Comparison of ENCODE assay signal across 19 cellular contexts in the genomic region with DNA sequence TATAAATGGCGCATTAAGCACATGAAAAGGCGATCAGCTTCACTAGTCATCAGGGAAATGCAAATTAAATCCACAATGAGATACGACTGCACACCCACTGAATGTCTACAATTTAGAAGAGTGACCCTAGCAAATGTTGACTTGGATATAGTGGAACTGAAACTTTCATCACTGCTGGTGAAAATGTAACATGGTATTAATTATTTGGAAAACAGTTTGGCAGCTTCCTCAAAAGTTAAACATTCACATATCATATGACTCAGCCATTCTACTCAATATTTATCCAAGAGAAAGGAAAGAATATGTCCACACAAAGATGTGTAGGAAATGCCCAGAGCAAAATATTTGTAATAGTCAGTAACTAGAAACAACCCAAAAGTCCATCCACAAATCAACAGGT.
A peak's percentile ranks its signal among the peaks of the same experiment; 100 is the strongest.
DNase-seq lines count a peak whose midpoint lies in the region; ATAC-seq and TF ChIP-seq lines count a peak whose summit lies in the region.
"Had no signal": no experiment of that assay in that cellular context is flagged by ENCODE, and none has a peak within 500 bp of the region (broad histone marks: within the 10 kb centered on the region; RNA-seq: fewer than 3 reads in every experiment).

No MANE protein-coding gene starts in this region.

- H3K9me3 ChIP-seq in A673 (ENCODE audit: low read depth, low read length, poor library complexity, severe bottlenecking) = no peaks in the 10 kb centered on the region
- H3K9me3 ChIP-seq in HEK293 (ENCODE audit: control insufficient read depth, insufficient read depth, low read depth, low read length) = no peaks in the 10 kb centered on the region
- H3K9me3 ChIP-seq in adipocyte (ENCODE audit: control insufficient read depth, low read length) = no peaks in the 10 kb centered on the region
- H3K9me3 ChIP-seq in CD4-positive, alpha-beta T cell (ENCODE audit: control insufficient read depth, low read length) = no peaks in the 10 kb centered on the region
- H3K9me3 ChIP-seq: Caco-2, left ventricle myocardium inferior, spleen had no signal

- H3K27me3 Mint-ChIP-seq in CD4-positive, alpha-beta T cell = no peaks in the 10 kb centered on the region
- H3K27me3 Mint-ChIP-seq: stimulated activated memory B cell treated with anti-CD40 and anti-IgM and Interleukin-4, amounts not matched to agents 10 μg/mL and 1 μg/mL and 100 μg/mL, for 72 hours; type B pancreatic cell had no signal

- ATAC-seq in CD4-positive, alpha-beta T cell (ENCODE audit: poor library complexity) = no peak
- no peak for ATAC-seq in GM19023 (IDR thresholded peaks at IDR 0.05; ENCODE audit: unreplicated experiment)
- ATAC-seq: GM23338; stimulated activated memory B cell treated with anti-CD40 and anti-IgM and Interleukin-4, amounts not matched to agents 10 μg/mL and 1 μg/mL and 100 μg/mL, for 72 hours had no signal

- peaks cover 2% of the 10 kb centered on the region for H3K9me3 Mint-ChIP-seq in CD4-positive, alpha-beta T cell

- H3K4me3 Mint-ChIP-seq in CD4-positive, alpha-beta T cell = no peak overlapping the region
- H3K4me3 Mint-ChIP-seq: GM23338; stimulated activated memory B cell treated with anti-CD40 and anti-IgM and Interleukin-4, amounts not matched to agents 10 μg/mL and 1 μg/mL and 100 μg/mL, for 72 hours; type B pancreatic cell had no signal

- CTCF ChIA-PET in A673 (lab: Charles Lee) (interaction anchor here (0.6 kb wide), 1 partner anchor 408 kb away, joined by 3 read pairs; no protein-coding TSS in a partner anchor), HEK293 (lab: Yijun Ruan, JAX) (no interaction called here)
- CTCF ChIA-PET in CD4-positive, alpha-beta T cell (lab: Charles Lee) = no interaction called here

- POLR2A ChIA-PET in A673 (lab: Charles Lee; ENCODE audit: low non-redundant PET) (no interaction called here), HEK293 (lab: Yijun Ruan, JAX) (no interaction called here)
- POLR2A ChIA-PET in CD4-positive, alpha-beta T cell (lab: Charles Lee) = no interaction called here

- peak; percentile 80 for DNase-seq in A673 (ENCODE audit: low spot score)
- peak; percentile 65 for DNase-seq in adipocyte (ENCODE audit: low read depth)
- DNase-seq in fibroblast of the conjunctiva (ENCODE audit: low read depth) = peak; percentile 63
- no peak for DNase-seq in NCI-H345 treated with DMSO at 0.1 percent for 48 hours (lab: John Stamatoyannopoulos, UW; ENCODE audit: unreplicated experiment)
- DNase-seq in CD4-positive, alpha-beta T cell = no peak
- DNase-seq in GM19240 (ENCODE audit: insufficient read length, low spot score) = no peak
- DNase-seq: activated CD8-positive, alpha-beta memory T cell treated with anti-CD3 and anti-CD28 coated beads for 24 hours; amniotic stem cell; Caco-2; left ventricle myocardium inferior; NCI-H187; NCI-H510A treated with DMSO at 0.1 percent for 48 hours; spleen; SW 1271 had no signal

- intact Hi-C loops in A673 (cut with micrococcal nuclease; ENCODE audit: unreplicated experiment) = loop anchor here (2.0 to 10.0 kb wide), 4 partner anchors 87 to 403 kb away; no protein-coding TSS in a partner anchor
- intact Hi-C loops in CD4-positive, alpha-beta T cell (cut with DNase I, micrococcal nuclease) = no loop called here

- H3K4me3 ChIP-seq in A673 (ENCODE audit: low read depth, low read length, poor library complexity, severe bottlenecking) (no peak overlapping the region), HEK293 (ENCODE audit: low read depth, low read length) (no peak overlapping the region), adipocyte (ENCODE audit: low read length) (peak overlapping the region; percentile 29)
- H3K4me3 ChIP-seq: GM23338, left ventricle myocardium inferior, spleen had no signal

- H3K27me3 ChIP-seq in A673 (replicated peaks; ENCODE audit: insufficient read depth, low read depth, low read length, poor library complexity) (no peaks in the 10 kb centered on the region), adipocyte (replicated peaks; ENCODE audit: control insufficient read depth, insufficient read depth, low read length) (no peaks in the 10 kb centered on the region)
- no peaks in the 10 kb centered on the region for H3K27me3 ChIP-seq in CD4-positive, alpha-beta T cell (ENCODE audit: control insufficient read depth, insufficient read depth, low read length)
- H3K27me3 ChIP-seq: spleen had no signal

- H3K27ac ChIP-seq in A673 (ENCODE audit: low read depth, low read length, poor library complexity, severe bottlenecking) (peak overlapping the region; percentile 69), HEK293 (ENCODE audit: extremely low read depth, low read depth, low read length) (no peak overlapping the region)
- H3K27ac ChIP-seq in CD4-positive, alpha-beta T cell (ENCODE audit: low read depth, low read length) = no peak overlapping the region
- H3K27ac ChIP-seq: left ventricle myocardium inferior had no signal

- peak overlapping the region; percentile 47 for H3K9ac ChIP-seq in adipocyte (ENCODE audit: low read length)

- no TSS peak for BruUV-seq in A673 (replicated peaks; lab: Mats Ljungman, UMichigan)

- H3K4me1 Mint-ChIP-seq in CD4-positive, alpha-beta T cell (ENCODE audit: low read depth) = no peaks in the 10 kb centered on the region
- H3K4me1 Mint-ChIP-seq: GM23338; stimulated activated memory B cell treated with anti-CD40 and anti-IgM and Interleukin-4, amounts not matched to agents 10 μg/mL and 1 μg/mL and 100 μg/mL, for 72 hours had no signal

- H3K4me1 ChIP-seq in A673 (ENCODE audit: insufficient read depth, low read length, poor library complexity, severe bottlenecking) (peaks cover 47% of the 10 kb centered on the region), HEK293 (ENCODE audit: control insufficient read depth, insufficient read depth, low read length) (no peaks in the 10 kb centered on the region), adipocyte (ENCODE audit: control insufficient read depth, insufficient read depth, low read length) (peaks cover 61% of the 10 kb centered on the region)
- H3K4me1 ChIP-seq: Caco-2 had no signal

- no peak overlapping the region for H3K27ac Mint-ChIP-seq in CD4-positive, alpha-beta T cell
- H3K27ac Mint-ChIP-seq: GM23338; stimulated activated memory B cell treated with anti-CD40 and anti-IgM and Interleukin-4, amounts not matched to agents 10 μg/mL and 1 μg/mL and 100 μg/mL, for 72 hours; type B pancreatic cell had no signal

- no peaks in the 10 kb centered on the region for H3K36me3 ChIP-seq in A673 (ENCODE audit: insufficient read depth, low read length, poor library complexity, severe bottlenecking)
- no peaks in the 10 kb centered on the region for H3K36me3 ChIP-seq in HEK293 (ENCODE audit: control insufficient read depth in 2 of 2, insufficient read depth in 1 of 2, low read length in 2 of 2)
- H3K36me3 ChIP-seq in adipocyte (ENCODE audit: control insufficient read depth, insufficient read depth, low read length, severe bottlenecking) = peaks cover 8% of the 10 kb centered on the region
- H3K36me3 ChIP-seq: left ventricle myocardium inferior, spleen had no signal

- H3K36me3 Mint-ChIP-seq in CD4-positive, alpha-beta T cell (ENCODE audit: low read depth) = no peaks in the 10 kb centered on the region
- H3K36me3 Mint-ChIP-seq: stimulated activated memory B cell treated with anti-CD40 and anti-IgM and Interleukin-4, amounts not matched to agents 10 μg/mL and 1 μg/mL and 100 μg/mL, for 72 hours had no signal

- TF ChIP-seq CTCF in A673 (conservative IDR thresholded peaks at IDR 0.05; ENCODE audit: low read depth, low read length) (no peak), HEK293 (tag by site-specific recombination; IDR thresholded peaks at IDR 0.05) (no peak)
- no peak for TF ChIP-seq CTCF in CD4-positive, alpha-beta T cell (IDR thresholded peaks at IDR 0.05)

TF ChIP-seq in HEK293, 187 proteins besides CTCF, POLR2A, EP300 and RAD21:
- TF ChIP-seq ZNF423 (tag by site-specific recombination; IDR thresholded peaks at IDR 0.05) (no peak), SCRT2 (tag by site-specific recombination; IDR thresholded peaks at IDR 0.05) (0 out of 2 replicates have a peak, but pooled peaks have one; percentile 34)

Comparison
In these comparisons a context has a peak if more than half of its experiments do, and no peak if none do; other contexts are left out.
1. DNase-seq: peak in A673 (single experiment), adipocyte (single experiment) and fibroblast of the conjunctiva (single experiment); none in NCI-H345 treated with DMSO at 0.1 percent for 48 hours (single experiment), CD4-positive, alpha-beta T cell (0 of 10) and GM19240 (single experiment).